Comparison of ENCODE assay signal across 16 cellular contexts in the genomic region with DNA sequence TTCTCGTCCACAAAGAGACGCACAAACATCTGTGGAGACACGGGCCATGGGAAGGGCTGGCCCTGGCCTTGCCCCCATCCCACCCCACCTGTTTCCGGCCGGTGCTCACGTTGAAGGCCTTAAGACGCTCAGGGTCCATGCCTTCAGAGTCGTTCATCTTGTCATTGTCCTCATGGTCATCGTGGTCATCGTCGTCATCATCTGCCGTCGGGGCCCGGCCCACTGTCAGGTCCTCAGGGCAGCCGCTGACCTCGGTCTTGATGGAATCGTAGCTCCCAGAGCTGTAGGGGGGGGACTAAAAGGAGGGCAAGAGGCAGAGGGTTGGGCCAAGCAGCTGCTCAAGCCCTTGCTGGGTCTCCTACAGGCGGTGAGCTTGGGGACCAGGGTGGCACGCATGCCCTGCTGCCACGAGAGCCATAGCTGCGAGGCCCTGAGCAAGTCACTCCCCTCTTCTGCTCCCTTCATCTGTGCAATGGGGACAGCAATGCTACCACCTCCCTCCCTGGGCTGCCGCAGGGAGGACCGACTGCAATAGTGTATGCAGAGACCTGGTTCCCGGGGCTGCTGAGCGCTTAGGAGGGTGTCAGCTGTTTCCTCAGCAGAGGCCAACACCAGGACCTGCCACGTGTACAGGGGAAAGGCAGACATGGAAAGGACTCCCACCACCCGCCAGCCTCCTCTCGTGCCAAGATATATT.
"Had no signal": no experiment of that assay in that cellular context is flagged by ENCODE, and none has a peak within 500 bp of the region (broad histone marks: within the 10 kb centered on the region; RNA-seq: fewer than 3 reads in every experiment).

No MANE protein-coding gene starts in this region.

- H3K27me3 Mint-ChIP-seq: activated CD8-positive, alpha-beta T cell treated with anti-CD3 and anti-CD28 coated beads for 36 hours; dendritic cell treated with granulocyte-macrophage colony-stimulating factor and Interleukin-4, amounts not matched to agents 40 ng/mL and 50 ng/mL, for 4 days; memory B cell; stimulated activated naive CD8-positive, alpha-beta T cell treated with anti-CD3 and anti-CD28 coated beads, Interleukin-15, amount 100 ng/mL, for 72 hours had no signal

- H3K9me3 ChIP-seq: uterus had no signal

- H3K27ac ChIP-seq: uterus, VCaP had no signal

- H3K36me3 ChIP-seq: uterus had no signal

- H3K9me3 Mint-ChIP-seq: activated CD8-positive, alpha-beta T cell treated with anti-CD3 and anti-CD28 coated beads for 36 hours; activated T-helper 1 cell treated with anti-CD3 and anti-CD28 coated beads, Interleukin-12 subunit alpha, Interleukin-12 subunit beta, Interleukin-2, Interleukin-4 antibody, amounts not matched to agents 30 ng/mL and 10 ng/mL and 1 ng/mL, durations not matched to agents 14 hours and 24 hours and 36 hours; dendritic cell treated with granulocyte-macrophage colony-stimulating factor and Interleukin-4, amounts not matched to agents 40 ng/mL and 50 ng/mL, for 4 days; memory B cell; nephron progenitor cell; stimulated activated naive CD8-positive, alpha-beta T cell treated with anti-CD3 and anti-CD28 coated beads, Interleukin-15, amount 100 ng/mL, for 72 hours had no signal

- H3K27ac Mint-ChIP-seq: dendritic cell treated with granulocyte-macrophage colony-stimulating factor and Interleukin-4, amounts not matched to agents 40 ng/mL and 50 ng/mL, for 4 days had no signal

- DNase-seq: activated CD8-positive, alpha-beta memory T cell treated with anti-CD3 and anti-CD28 coated beads, Interleukin-2, amount 50 U/mL, for 4 hours; activated CD8-positive, alpha-beta T cell treated with anti-CD3 and anti-CD28 coated beads for 36 hours; activated naive CD4-positive, alpha-beta T cell treated with Interleukin-2 at 50 U/mL for 16 hours; central memory CD4-positive, alpha-beta T cell; hypothalamus; nephron progenitor cell; stimulated activated CD4-positive, alpha-beta T cell treated with anti-CD3 and anti-CD28 coated beads, Interleukin-15, amount 100 ng/mL, for 24 hours; stimulated activated CD4-positive, alpha-beta T cell treated with anti-CD3 and anti-CD28 coated beads, Interleukin-4, amount 100 ng/mL, for 24 hours; stimulated activated naive CD8-positive, alpha-beta T cell treated with anti-CD3 and anti-CD28 coated beads, Interleukin-15, amount 100 ng/mL, for 72 hours; T-helper 9 cell; uterus had no signal

- H3K4me3 ChIP-seq: uterus had no signal

- H3K27me3 ChIP-seq: uterus had no signal

- ATAC-seq: activated CD8-positive, alpha-beta T cell treated with anti-CD3 and anti-CD28 coated beads for 36 hours; esophagus mucosa; stimulated activated naive CD8-positive, alpha-beta T cell treated with anti-CD3 and anti-CD28 coated beads, Interleukin-15, amount 100 ng/mL, for 72 hours had no signal

- H3K4me3 Mint-ChIP-seq: activated CD8-positive, alpha-beta T cell treated with anti-CD3 and anti-CD28 coated beads for 36 hours; activated T-helper 1 cell treated with anti-CD3 and anti-CD28 coated beads, Interleukin-12 subunit alpha, Interleukin-12 subunit beta, Interleukin-2, Interleukin-4 antibody, amounts not matched to agents 30 ng/mL and 10 ng/mL and 1 ng/mL, durations not matched to agents 14 hours and 24 hours and 36 hours; dendritic cell treated with granulocyte-macrophage colony-stimulating factor and Interleukin-4, amounts not matched to agents 40 ng/mL and 50 ng/mL, for 4 days; memory B cell; nephron progenitor cell had no signal
